ENCODE assay signal across 9 cellular contexts in the genomic region with DNA sequence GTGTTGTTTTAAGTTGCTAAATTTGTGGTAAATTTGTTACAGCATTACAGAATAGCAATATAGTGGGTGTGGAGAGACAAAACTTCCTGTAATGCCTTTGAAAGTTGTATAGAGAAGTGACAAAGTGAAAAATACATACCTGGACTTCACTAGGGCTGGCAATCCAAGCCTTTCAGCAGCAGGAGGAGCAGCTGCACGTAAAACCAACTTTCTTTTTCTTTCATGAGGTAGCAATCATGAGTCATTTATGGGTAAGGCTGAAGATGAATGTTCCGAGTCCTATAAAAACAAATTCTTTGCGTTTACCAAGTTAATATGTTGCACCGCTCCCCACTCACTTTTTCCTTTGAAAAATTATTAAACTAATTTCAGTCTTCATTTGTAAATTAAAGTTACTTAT.
DNase-seq lines count a peak whose midpoint lies in the region; ATAC-seq, FAIRE-seq and TF ChIP-seq lines count a peak whose summit lies in the region.
"Had no signal": no experiment of that assay in that cellular context is flagged by ENCODE, and none has a peak within 500 bp of the region (broad histone marks: within the 10 kb centered on the region; RNA-seq: fewer than 3 reads in every experiment).

No MANE protein-coding gene starts in this region.

- peak; percentile 5 to 11 for TF ChIP-seq RAD21 in liver (IDR thresholded peaks at IDR 0.05)
- TF ChIP-seq RAD21 in HepG2 (CRISPR knock-in tag; IDR thresholded peaks at IDR 0.05) = no peak

- WGBS in liver = 49% methylated on average over 4 of the region's 4 CpGs
- WGBS in HepG2 (ENCODE audit: low lambda C conversion rate) = 32% methylated on average over 4 of the region's 4 CpGs
- WGBS in mammary epithelial cell (ENCODE audit: low coverage, missing lambda C conversion rate) = 29% methylated on average over 4 of the region's 4 CpGs

- DNase-seq in HepG2 (ENCODE audit: low spot score) (no peak), NCI-H226 (peak; percentile 9), mammary epithelial cell (peak; percentile 76), urothelium cell line (ENCODE audit: low spot score) (peak; percentile 54), DMS153 treated with DMSO at 0.1 percent for 48 hours (lab: John Stamatoyannopoulos, UW; ENCODE audit: unreplicated experiment) (no peak)
- DNase-seq: DND-41 had no signal

- intact Hi-C loops in HepG2 (cut with micrococcal nuclease; ENCODE audit: unreplicated experiment) = no loop called here
- intact Hi-C loops in mammary epithelial cell (cut with micrococcal nuclease) = loop anchor here (1.0 to 5.0 kb wide), 2 partner anchors 410 to 836 kb away; no protein-coding TSS in a partner anchor

- H3K4me2 ChIP-seq in HepG2 (ENCODE audit: low read depth, low read length) = no peak overlapping the region
- H3K4me2 ChIP-seq in mammary epithelial cell (ENCODE audit: insufficient read depth, low read depth, low read length) = peak overlapping the region; percentile 71

- no peaks in the 10 kb centered on the region for H3K36me3 ChIP-seq in liver (ENCODE audit: control insufficient read depth in 4 of 4, insufficient read depth in 3 of 4, low read depth in 1 of 4, low read length in 3 of 4)
- no peaks in the 10 kb centered on the region for H3K36me3 ChIP-seq in HepG2 (replicated peaks in 1 of 2; ENCODE audit: control insufficient read depth in 1 of 2, insufficient read depth in 2 of 2, low read length in 2 of 2)
- no peaks in the 10 kb centered on the region for H3K36me3 ChIP-seq in mammary epithelial cell (ENCODE audit: insufficient read depth, low read length)

- H3K9ac ChIP-seq in liver (ENCODE audit: low read depth in 1 of 2, low read length in 2 of 2) (no peak overlapping the region), HepG2 (ENCODE audit: insufficient read depth, low read depth, low read length) (no peak overlapping the region), mammary epithelial cell (ENCODE audit: insufficient read depth, low read length) (peak overlapping the region; percentile 23)

- no peak for TF ChIP-seq CTCF in liver (IDR thresholded peaks at IDR 0.05; ENCODE audit: low read depth, low read length, missing input control)
- no peak for TF ChIP-seq CTCF in HepG2 (CRISPR knock-in tag; IDR thresholded peaks at IDR 0.05)
- peak; percentile 58 to 81 for TF ChIP-seq CTCF in mammary epithelial cell (conservative IDR thresholded peaks at IDR 0.05 in 1 of 2, IDR thresholded peaks at IDR 0.05 in 1 of 2; ENCODE audit: extremely low read depth in 1 of 2, insufficient read depth in 1 of 2, low read depth in 1 of 2, low read length in 2 of 2)

- TF ChIP-seq POLR2A in HepG2 (IDR thresholded peaks at IDR 0.05; ENCODE audit: insufficient read depth in 1 of 2, low read depth in 2 of 2, low read length in 2 of 2) = no peak

- H4K20me1 ChIP-seq in HepG2 (ENCODE audit: insufficient read depth, low read length) (no peaks in the 10 kb centered on the region), mammary epithelial cell (ENCODE audit: insufficient read depth, low read length) (no peaks in the 10 kb centered on the region)

- ATAC-seq in HepG2 (no peak), GM21390 (IDR thresholded peaks at IDR 0.05; ENCODE audit: unreplicated experiment) (no peak), GM21447 (IDR thresholded peaks at IDR 0.05; ENCODE audit: unreplicated experiment) (no peak)

- BruUV-seq in HepG2 (replicated peaks; lab: Mats Ljungman, UMichigan) (no TSS peak), mammary epithelial cell (replicated peaks; lab: Mats Ljungman, UMichigan) (no TSS peak)

- FAIRE-seq in HepG2 (lab: Jason Lieb, UNC) (no peak), urothelium cell line (lab: Jason Lieb, UNC) (no peak)

- in situ Hi-C loops in HepG2 (cut with HindIII; ENCODE audit: extremely low pct_ligation_motif_present, low pct_unique_long_range_greater_than_20kb) = no loop called here
- in situ Hi-C loops in mammary epithelial cell (cut with MboI; ENCODE audit: low sequenced_read_pairs in 2 of 2) = no loop called here

- no peaks in the 10 kb centered on the region for H3K4me1 ChIP-seq in liver (ENCODE audit: control insufficient read depth in 4 of 4, insufficient read depth in 4 of 4, low read length in 3 of 4)
- no peaks in the 10 kb centered on the region for H3K4me1 ChIP-seq in HepG2 (ENCODE audit: insufficient read depth, low read length)
- H3K4me1 ChIP-seq in mammary epithelial cell (ENCODE audit: insufficient read depth, low read length) = peaks cover 3% of the 10 kb centered on the region

- H3K27me3 ChIP-seq in liver (ENCODE audit: control insufficient read depth in 4 of 4, insufficient read depth in 4 of 4, low read length in 3 of 4) (no peaks in the 10 kb centered on the region), HepG2 (ENCODE audit: control insufficient read depth in 1 of 2, insufficient read depth in 2 of 2, low read length in 2 of 2) (no peaks in the 10 kb centered on the region), mammary epithelial cell (ENCODE audit: insufficient read depth, low read length) (no peaks in the 10 kb centered on the region)

- H3K4me3 ChIP-seq in liver (ENCODE audit: low read depth in 1 of 3, low read length in 3 of 3) = no peak overlapping the region
- H3K4me3 ChIP-seq in HepG2 (replicated peaks in 1 of 3; ENCODE audit: insufficient read depth in 1 of 3, low read depth in 2 of 3, low read length in 3 of 3) = no peak overlapping the region
- H3K4me3 ChIP-seq in mammary epithelial cell (replicated peaks in 1 of 3; ENCODE audit: insufficient read depth in 1 of 3, low read depth in 2 of 3, low read length in 3 of 3) = peak overlapping the region in 2 of 3 experiments; percentile 6 to 42

- no peak overlapping the region for H2AFZ ChIP-seq in HepG2 (ENCODE audit: low read length)
- H2AFZ ChIP-seq in mammary epithelial cell (ENCODE audit: low read depth, low read length) = peak overlapping the region; percentile 61

- CTCF ChIA-PET in HepG2 (lab: Yijun Ruan, JAX; ENCODE audit: low intra/inter-chr PET ratio, low total read pairs) = no interaction called here
- CTCF ChIA-PET in mammary epithelial cell (lab: Charles Lee; ENCODE audit: low non-redundant PET) = no interaction called here

- TF ChIP-seq EP300 in HepG2 (IDR thresholded peaks at IDR 0.05; ENCODE audit: low read depth in 2 of 2, low read length in 2 of 2) (no peak), HepG2 (CRISPR knock-in tag; IDR thresholded peaks at IDR 0.05; ENCODE audit: borderline replicate concordance) (no peak)

- H3K79me2 ChIP-seq in HepG2 (ENCODE audit: insufficient read depth, low read length) = no peaks in the 10 kb centered on the region
- no peaks in the 10 kb centered on the region for H3K79me2 ChIP-seq in mammary epithelial cell (ENCODE audit: insufficient read depth, low read length)

- dilution Hi-C loops in mammary epithelial cell (cut with HindIII; ENCODE audit: low sequenced_read_pairs) = no loop called here

- H3K9me3 ChIP-seq in liver (ENCODE audit: control insufficient read depth in 4 of 4, low read length in 3 of 4) (no peaks in the 10 kb centered on the region), HepG2 (ENCODE audit: low read length) (no peaks in the 10 kb centered on the region), mammary epithelial cell (replicated peaks; ENCODE audit: insufficient read depth, low read length) (no peaks in the 10 kb centered on the region)

- POLR2A ChIA-PET in HepG2 (lab: Yijun Ruan, JAX) = no interaction called here

- H3K27ac ChIP-seq in liver (ENCODE audit: low read depth in 1 of 2, low read length in 2 of 2) = no peak overlapping the region
- H3K27ac ChIP-seq in HepG2 (ENCODE audit: extremely low read length, insufficient read depth, low read length) = no peak overlapping the region
- peak overlapping the region; percentile 71 for H3K27ac ChIP-seq in mammary epithelial cell (ENCODE audit: insufficient read depth, low read depth, low read length)

TF ChIP-seq in liver, 16 proteins besides CTCF, POLR2A, EP300 and RAD21:
- TF ChIP-seq HNF4A (conservative IDR thresholded peaks at IDR 0.05) = no peak
- TF ChIP-seq HNF4G (IDR thresholded peaks at IDR 0.05) = no peak
- no peak for TF ChIP-seq RXRA (IDR thresholded peaks at IDR 0.05)
- TF ChIP-seq ZBTB33 (IDR thresholded peaks at IDR 0.05) = no peak
- no peak for TF ChIP-seq TAF1 (conservative IDR thresholded peaks at IDR 0.05)
- TF ChIP-seq FOXA1 (IDR thresholded peaks at IDR 0.05) = no peak
- no peak for TF ChIP-seq EGR1 (IDR thresholded peaks at IDR 0.05; ENCODE audit: low read depth in 2 of 2)

TF ChIP-seq in HepG2, 621 proteins besides CTCF, POLR2A, EP300 and RAD21 (continues in another document):
- TF ChIP-seq NKX3-1 (CRISPR knock-in tag; IDR thresholded peaks at IDR 0.05) (no peak), NPAS2 (CRISPR knock-in tag; IDR thresholded peaks at IDR 0.05; ENCODE audit: borderline replicate concordance) (no peak), HMGXB4 (CRISPR knock-in tag; IDR thresholded peaks at IDR 0.05; ENCODE audit: borderline replicate concordance in 1 of 2, low read depth in 1 of 2) (no peak), POLR2G (IDR thresholded peaks at IDR 0.05; ENCODE audit: low read depth, low read length) (no peak), KLF6 (CRISPR knock-in tag; IDR thresholded peaks at IDR 0.05) (no peak)

Comparison
In these comparisons a context has a peak if more than half of its experiments do, and no peak if none do; other contexts are left out.
1. H3K4me3 ChIP-seq: peak in mammary epithelial cell (2 of 3); none in liver (0 of 3) and HepG2 (0 of 3).
2. CTCF ChIP-seq: peak in mammary epithelial cell (2 of 2); none in liver (single experiment) and HepG2 (single experiment).
3. DNase-seq: peak in NCI-H226 (single experiment), mammary epithelial cell (single experiment) and urothelium cell line (single experiment); none in HepG2 (single experiment) and DMS153 treated with DMSO at 0.1 percent for 48 hours (single experiment).